ENCODE assay signal across 26 cellular contexts in genomic region chr3:175985781-175986180, GRCh38.
A peak's percentile ranks its signal among the peaks of the same experiment; 100 is the strongest.
DNase-seq lines count a peak whose midpoint lies in the region; ATAC-seq, FAIRE-seq and TF ChIP-seq lines count a peak whose summit lies in the region.
"Had no signal": no experiment of that assay in that cellular context is flagged by ENCODE, and none has a peak within 500 bp of the region (broad histone marks: within the 10 kb centered on the region; RNA-seq: fewer than 3 reads in every experiment).

No MANE protein-coding gene starts in this region.

- H3K4me1 ChIP-seq in GM23338 (ENCODE audit: insufficient read depth) (peaks cover 8% of the 10 kb centered on the region), HUES48 (ENCODE audit: control insufficient read depth, insufficient read depth, low read length) (peaks cover 18% of the 10 kb centered on the region), H1 (replicated peaks in 1 of 4; ENCODE audit: control insufficient read depth in 3 of 4, insufficient read depth in 4 of 4, low read length in 3 of 4) (peaks cover 0 to 5% (median 2%) of the 10 kb centered on the region in 4 experiments; a peak in 3 of 7 replicates), transverse colon (no peaks in the 10 kb centered on the region)
- H3K4me1 ChIP-seq: A549 had no signal

- H2BK5ac ChIP-seq in H1 (ENCODE audit: low read depth, low read length), result no peak overlapping the region

- CTCF ChIA-PET in H1 (lab: Charles Lee; ENCODE audit: partially characterized antibody), result no interaction called here

- no peaks in the 10 kb centered on the region for H3K23me2 ChIP-seq in H1 (ENCODE audit: low read depth, low read length)

- H2BK120ac ChIP-seq in H1 (replicated peaks; ENCODE audit: low read depth, low read length), result no peak overlapping the region

- no peak for FAIRE-seq in H1 (lab: Jason Lieb, UNC)
- FAIRE-seq: A549, GM12878, GM12892, GM18507 had no signal

- no peaks in the 10 kb centered on the region for H3K9me3 ChIP-seq in HUES48 (ENCODE audit: control insufficient read depth, insufficient read depth, low read length)
- H3K9me3 ChIP-seq in H1 (ENCODE audit: insufficient read depth in 2 of 2, low read depth in 1 of 2, low read length in 1 of 2), result no peaks in the 10 kb centered on the region
- peaks cover 0 to 4% of the 10 kb centered on the region in 2 donors for H3K9me3 ChIP-seq in transverse colon
- H3K9me3 ChIP-seq: A549 had no signal

- no peak overlapping the region for H4K5ac ChIP-seq in H1 (ENCODE audit: insufficient read length, low read depth, low read length)

- H3K36me3 Mint-ChIP-seq in GM23338 (ENCODE audit: low read depth) (peaks cover 11% of the 10 kb centered on the region; the same call in 2 of the 3 replicates), CD14-positive monocyte (no peaks in the 10 kb centered on the region)
- peaks cover 4 to 7% of the 10 kb centered on the region in 2 donors for H3K36me3 Mint-ChIP-seq in activated naive CD4-positive, alpha-beta T cell treated with anti-CD3 and anti-CD28 coated beads, Interleukin-2, amount 50 U/mL, for 72 hours
- H3K36me3 Mint-ChIP-seq: CD4-positive, alpha-beta memory T cell; CD4-positive, CD25-positive, alpha-beta regulatory T cell; CD8-positive, alpha-beta memory T cell had no signal

- TF ChIP-seq CTCF in GM23338 (conservative IDR thresholded peaks at IDR 0.05; ENCODE audit: low read depth in 2 of 2) (no peak), H1 (IDR thresholded peaks at IDR 0.05; ENCODE audit: control extremely low read depth in 1 of 3, insufficient read depth in 1 of 3, low read depth in 1 of 3, low read length in 3 of 3) (no peak), CD14-positive monocyte (IDR thresholded peaks at IDR 0.05) (no peak), transverse colon (IDR thresholded peaks at IDR 0.05) (no peak)

- H3K56ac ChIP-seq in H1 (replicated peaks; ENCODE audit: insufficient read length, low read depth, low read length), result no peak overlapping the region

- H3K79me1 ChIP-seq in H1 (ENCODE audit: low read depth, low read length), result no peaks in the 10 kb centered on the region

- no peak overlapping the region for H3K14ac ChIP-seq in H1 (ENCODE audit: insufficient read length)

- 50% methylated on average over 1 of the region's 1 CpG; no CpG with 5 or more reads in 1 of the 2 experiments for WGBS in H1 (ENCODE audit: extremely low coverage in 1 of 2, insufficient coverage in 1 of 2, insufficient read length in 1 of 2, insufficient replicate concordance in 2 of 2, low coverage in 1 of 2, low lambda C conversion rate in 2 of 2, missing lambda C conversion rate in 1 of 2), 2 experiments
- 44 to 67% methylated on average over 1 of the region's 1 CpG for WGBS in transverse colon (ENCODE audit: low coverage in 1 of 2), 2 donors

- intact Hi-C loops in CD14-positive monocyte (cut with micrococcal nuclease) (no loop called here), transverse colon (cut with DNase I; ENCODE audit: low total_unique reads) (no loop called here)

- TF ChIP-seq EP300 in H1 (IDR thresholded peaks at IDR 0.05; ENCODE audit: borderline replicate concordance in 1 of 2, low read depth in 2 of 2, low read length in 2 of 2) (no peak), transverse colon (IDR thresholded peaks at IDR 0.05; ENCODE audit: low read depth) (no peak)

- no peak overlapping the region for H2BK12ac ChIP-seq in H1 (ENCODE audit: low read depth, low read length)

- H3K4me3 Mint-ChIP-seq in GM23338, result no peak overlapping the region
- no peak overlapping the region for H3K4me3 Mint-ChIP-seq in CD14-positive monocyte
- H3K4me3 Mint-ChIP-seq: B cell; CD4-positive, alpha-beta memory T cell; CD4-positive, CD25-positive, alpha-beta regulatory T cell; CD8-positive, alpha-beta memory T cell had no signal

- no peak overlapping the region for H2AK5ac ChIP-seq in H1 (ENCODE audit: low read depth, low read length)

- no peaks in the 10 kb centered on the region for H3F3A ChIP-seq in GM23338 (replicated peaks; ENCODE audit: low read depth)

- no peak overlapping the region for H4K91ac ChIP-seq in H1 (replicated peaks; ENCODE audit: insufficient read length, low read length)

- H3K9me3 Mint-ChIP-seq in GM23338 (peaks cover 7% of the 10 kb centered on the region; the same call in 2 of the 3 replicates), CD14-positive monocyte (peaks cover 3 to 16% (median 12%) of the 10 kb centered on the region in 7 donors)
- peaks cover 5 to 16% of the 10 kb centered on the region in 2 donors for H3K9me3 Mint-ChIP-seq in activated naive CD4-positive, alpha-beta T cell treated with anti-CD3 and anti-CD28 coated beads, Interleukin-2, amount 50 U/mL, for 72 hours

- H3K23ac ChIP-seq in H1 (ENCODE audit: insufficient read length), result no peak overlapping the region

- H3K9me2 ChIP-seq in GM23338 (ENCODE audit: insufficient read depth), result no peaks in the 10 kb centered on the region

- H4K20me1 ChIP-seq in GM23338 (replicated peaks; ENCODE audit: insufficient read depth), result no peaks in the 10 kb centered on the region
- no peaks in the 10 kb centered on the region for H4K20me1 ChIP-seq in H1 (replicated peaks in 1 of 2; ENCODE audit: control insufficient read depth in 1 of 2, insufficient read depth in 2 of 2, low read length in 2 of 2)
- H4K20me1 ChIP-seq: BLaER1 treated with 17β-estradiol and CSF1 and Interleukin-3, amounts not matched to agents 10 nM and 100 nM had no signal

- H3K27ac Mint-ChIP-seq in GM23338, result no peak overlapping the region
- H3K27ac Mint-ChIP-seq in CD14-positive monocyte, result no peak overlapping the region
- no peak overlapping the region for H3K27ac Mint-ChIP-seq in activated naive CD4-positive, alpha-beta T cell treated with anti-CD3 and anti-CD28 coated beads, Interleukin-2, amount 50 U/mL, for 72 hours
- H3K27ac Mint-ChIP-seq: B cell; CD4-positive, alpha-beta memory T cell; CD4-positive, CD25-positive, alpha-beta regulatory T cell; CD8-positive, alpha-beta memory T cell had no signal

- H4K8ac ChIP-seq in H1 (ENCODE audit: extremely low read depth, insufficient read depth, low read length), result no peak overlapping the region

- H3K27me3 ChIP-seq in GM23338 (ENCODE audit: insufficient read depth) (no peaks in the 10 kb centered on the region), HUES48 (ENCODE audit: control insufficient read depth, insufficient read depth, low read length) (no peaks in the 10 kb centered on the region), H1 (replicated peaks in 1 of 4; ENCODE audit: control insufficient read depth in 3 of 4, extremely low read depth in 1 of 4, insufficient read depth in 3 of 4, low read length in 3 of 4) (no peaks in the 10 kb centered on the region; a peak in 4 of 7 replicates), transverse colon (no peaks in the 10 kb centered on the region)
- H3K27me3 ChIP-seq: BLaER1 treated with 17β-estradiol and CSF1 and Interleukin-3, amounts not matched to agents 10 nM and 100 nM had no signal

- no peak overlapping the region for H3K4ac ChIP-seq in H1 (replicated peaks; ENCODE audit: insufficient read length, low read depth, low read length)

- no peak overlapping the region for H3K27ac ChIP-seq in GM23338 (ENCODE audit: low read depth)
- peak overlapping the region; percentile 39 for H3K27ac ChIP-seq in HUES48 (ENCODE audit: low read depth, low read length)
- H3K27ac ChIP-seq in H1 (ENCODE audit: low read depth, low read length), result no peak overlapping the region
- no peak overlapping the region for H3K27ac ChIP-seq in transverse colon
- H3K27ac ChIP-seq: 22Rv1; A549; BLaER1 treated with 17β-estradiol and CSF1 and Interleukin-3, amounts not matched to agents 10 nM and 100 nM; C4-2B had no signal

- no peak overlapping the region for H3K18ac ChIP-seq in H1 (ENCODE audit: extremely low read depth, low read length)

- no peak for TF ChIP-seq RAD21 in H1 (IDR thresholded peaks at IDR 0.05 in 1 of 2, conservative IDR thresholded peaks at IDR 0.05 in 1 of 2; ENCODE audit: low read depth in 2 of 2, low read length in 2 of 2)

- no peak for ATAC-seq in GM23338
- no peak for ATAC-seq in activated naive CD4-positive, alpha-beta T cell treated with anti-CD3 and anti-CD28 coated beads, Interleukin-2, amount 50 U/mL, for 72 hours
- ATAC-seq: A549, GM12878 had no signal

- H3K36me3 ChIP-seq in GM23338 (ENCODE audit: insufficient read depth) (no peaks in the 10 kb centered on the region), HUES48 (ENCODE audit: control insufficient read depth, insufficient read depth, low read length) (no peaks in the 10 kb centered on the region), H1 (ENCODE audit: control insufficient read depth in 2 of 4, insufficient read depth in 4 of 4, low read length in 3 of 4) (no peaks in the 10 kb centered on the region), transverse colon (no peaks in the 10 kb centered on the region)
- H3K36me3 ChIP-seq: BLaER1 treated with 17β-estradiol and CSF1 and Interleukin-3, amounts not matched to agents 10 nM and 100 nM had no signal

- H2AFZ ChIP-seq in GM23338, result no peak overlapping the region
- H2AFZ ChIP-seq in H1 (ENCODE audit: low read length), result no peak overlapping the region

- H3K9ac ChIP-seq in HUES48 (ENCODE audit: low read depth, low read length), result no peak overlapping the region
- no peak overlapping the region for H3K9ac ChIP-seq in H1 (replicated peaks in 1 of 4; ENCODE audit: extremely low read depth in 1 of 4, low read depth in 3 of 4, low read length in 3 of 4)
- H3K9ac ChIP-seq: BLaER1 treated with 17β-estradiol and CSF1 and Interleukin-3, amounts not matched to agents 10 nM and 100 nM had no signal

- H2BK20ac ChIP-seq in H1 (ENCODE audit: low read length), result no peak overlapping the region

- TF ChIP-seq POLR2A in H1 (IDR thresholded peaks at IDR 0.05; ENCODE audit: control extremely low read depth in 1 of 2, low read depth in 2 of 2, low read length in 2 of 2) (no peak), transverse colon (IDR thresholded peaks at IDR 0.05) (no peak)

- H3K27me3 Mint-ChIP-seq in GM23338 (ENCODE audit: insufficient read depth, low read depth, poor library complexity) (peaks cover 3% of the 10 kb centered on the region), CD14-positive monocyte (ENCODE audit: low read depth in 3 of 3) (peaks cover 0 to 1% (median 0%) of the 10 kb centered on the region in 3 donors)
- H3K27me3 Mint-ChIP-seq: B cell; CD4-positive, alpha-beta memory T cell; CD4-positive, CD25-positive, alpha-beta regulatory T cell; CD8-positive, alpha-beta memory T cell had no signal

- H3K79me2 ChIP-seq in GM23338 (replicated peaks; ENCODE audit: insufficient read depth) (no peaks in the 10 kb centered on the region), H1 (ENCODE audit: control insufficient read depth in 1 of 2, insufficient read depth in 2 of 2, low read length in 2 of 2) (no peaks in the 10 kb centered on the region)

- H3K4me1 Mint-ChIP-seq in GM23338 (peaks cover 24% of the 10 kb centered on the region), CD14-positive monocyte (no peaks in the 10 kb centered on the region)
- H3K4me1 Mint-ChIP-seq: B cell; CD4-positive, alpha-beta memory T cell; CD4-positive, CD25-positive, alpha-beta regulatory T cell; CD8-positive, alpha-beta memory T cell had no signal

- no peak overlapping the region for H2BK15ac ChIP-seq in H1 (ENCODE audit: low read length)

- H3K4me3 ChIP-seq in GM23338, result no peak overlapping the region
- H3K4me3 ChIP-seq in HUES48 (ENCODE audit: low read depth, low read length), result no peak overlapping the region
- no peak overlapping the region; a peak in 2 of 8 replicates for H3K4me3 ChIP-seq in H1 (ENCODE audit: extremely low read depth in 1 of 4, insufficient read depth in 2 of 4, low read depth in 3 of 4, low read length in 4 of 4)
- H3K4me3 ChIP-seq in transverse colon, result no peak overlapping the region
- H3K4me3 ChIP-seq: A549; BLaER1 treated with 17β-estradiol and CSF1 and Interleukin-3, amounts not matched to agents 10 nM and 100 nM; GM12878 had no signal

- POLR2A ChIA-PET in H1 (lab: Charles Lee; ENCODE audit: partially characterized antibody), result no interaction called here

- in situ Hi-C loops in transverse colon (cut with MboI; ENCODE audit: low pct_ligation_motif_present in 1 of 4, low pct_unique_long_range_greater_than_20kb in 1 of 4, low sequenced_read_pairs in 3 of 4), result no loop called here

- peak; percentile 12 for DNase-seq in GM23338 (ENCODE audit: low spot score)
- no peak for DNase-seq in H1 (ENCODE audit: low read depth in 1 of 2, low spot score in 2 of 2)
- no peak for DNase-seq in CD14-positive monocyte (ENCODE audit: low spot score)
- no peak for DNase-seq in transverse colon
- no peak for DNase-seq in activated naive CD4-positive, alpha-beta T cell treated with anti-CD3 and anti-CD28 coated beads, Interleukin-2, amount 50 U/mL, for 72 hours (ENCODE audit: low spot score in 2 of 2)
- DNase-seq: AML-193; CD4-positive, alpha-beta memory T cell; CD4-positive, CD25-positive, alpha-beta regulatory T cell; CD8-positive, alpha-beta memory T cell; COR-L47; DMS 273 treated with DMSO at 0.1 percent for 48 hours; DMS153; DMS53; DMS79; DND-41; EL; GDM1 had no signal

- peak overlapping the region; percentile 28 for H3K4me2 ChIP-seq in GM23338
- no peak overlapping the region for H3K4me2 ChIP-seq in H1 (ENCODE audit: insufficient read depth in 1 of 2, low read depth in 2 of 2, low read length in 2 of 2)
- H3K4me2 ChIP-seq: A549; BLaER1 treated with 17β-estradiol and CSF1 and Interleukin-3, amounts not matched to agents 10 nM and 100 nM had no signal
